ENCODE assay signal across 24 cellular contexts in genomic region chr22:43356881-43357280, GRCh38. TPM values are rescaled to one million over a fixed set of nuclear protein-coding genes. Genes with fewer than 3 reads are reported as not detected.
"Had no signal": no experiment of that assay in that cellular context is flagged by ENCODE, and none has a peak within 500 bp of the region (broad histone marks: within the 10 kb centered on the region; RNA-seq: fewer than 3 reads in every experiment).

No MANE protein-coding gene starts in this region.

- H3K79me2 ChIP-seq: parathyroid adenoma had no signal

- DNase-seq: effector memory CD4-positive, alpha-beta T cell; foreskin fibroblast; kidney; left cardiac atrium; mammary epithelial cell; occipital lobe; psoas muscle; retina; spleen; stimulated activated CD4-positive, alpha-beta T cell treated with anti-CD3 and anti-CD28 coated beads, Interleukin-2, amount 100 ng/mL, for 24 hours; stimulated activated CD4-positive, alpha-beta T cell treated with anti-CD3 and anti-CD28 coated beads, Interleukin-4, amount 100 ng/mL, for 4 hours; stimulated activated naive B cell treated with anti-CD40 and anti-IgM and Interleukin-4, amounts not matched to agents 10 μg/mL and 1 μg/mL and 100 μg/mL, for 72 hours; stimulated activated naive CD8-positive, alpha-beta T cell treated with anti-CD3 and anti-CD28 coated beads, Interleukin-15, amount 100 ng/mL, for 72 hours; transverse colon had no signal

- H2AFZ ChIP-seq: parathyroid adenoma had no signal

- H3K36me3 ChIP-seq: esophagus muscularis mucosa, spleen, thoracic aorta, transverse colon had no signal

- ATAC-seq: left cardiac atrium; psoas muscle; sciatic nerve; stimulated activated naive B cell treated with anti-CD40 and anti-IgM and Interleukin-4, amounts not matched to agents 10 μg/mL and 1 μg/mL and 100 μg/mL, for 72 hours; stimulated activated naive CD8-positive, alpha-beta T cell treated with anti-CD3 and anti-CD28 coated beads, Interleukin-15, amount 100 ng/mL, for 72 hours had no signal

- H3K4me1 Mint-ChIP-seq: central memory CD8-positive, alpha-beta T cell; stimulated activated naive B cell treated with anti-CD40 and anti-IgM and Interleukin-4, amounts not matched to agents 10 μg/mL and 1 μg/mL and 100 μg/mL, for 72 hours; stimulated activated naive CD8-positive, alpha-beta T cell treated with anti-CD3 and anti-CD28 coated beads, Interleukin-15, amount 100 ng/mL, for 72 hours had no signal

- H3K9ac ChIP-seq: parathyroid adenoma had no signal

- H3K4me1 ChIP-seq: esophagus muscularis mucosa, psoas muscle, spleen, transverse colon had no signal

- H3K9me3 ChIP-seq: esophagus muscularis mucosa, psoas muscle, spleen, thoracic aorta, transverse colon had no signal

- H3K9me3 Mint-ChIP-seq: central memory CD8-positive, alpha-beta T cell; stimulated activated naive B cell treated with anti-CD40 and anti-IgM and Interleukin-4, amounts not matched to agents 10 μg/mL and 1 μg/mL and 100 μg/mL, for 72 hours; stimulated activated naive CD8-positive, alpha-beta T cell treated with anti-CD3 and anti-CD28 coated beads, Interleukin-15, amount 100 ng/mL, for 72 hours had no signal

- H3K27me3 ChIP-seq: esophagus muscularis mucosa had no signal

- H3K27ac ChIP-seq: epithelial cell of prostate, esophagus muscularis mucosa, parathyroid adenoma, psoas muscle, spleen, thoracic aorta, transverse colon had no signal

- H3K36me3 Mint-ChIP-seq: stimulated activated naive B cell treated with anti-CD40 and anti-IgM and Interleukin-4, amounts not matched to agents 10 μg/mL and 1 μg/mL and 100 μg/mL, for 72 hours had no signal

- H3K4me3 ChIP-seq: esophagus muscularis mucosa, psoas muscle, spleen, thoracic aorta, transverse colon had no signal

- H3K4me3 Mint-ChIP-seq: central memory CD8-positive, alpha-beta T cell; nephron; stimulated activated naive B cell treated with anti-CD40 and anti-IgM and Interleukin-4, amounts not matched to agents 10 μg/mL and 1 μg/mL and 100 μg/mL, for 72 hours; stimulated activated naive CD8-positive, alpha-beta T cell treated with anti-CD3 and anti-CD28 coated beads, Interleukin-15, amount 100 ng/mL, for 72 hours had no signal

- H3K27ac Mint-ChIP-seq: stimulated activated naive B cell treated with anti-CD40 and anti-IgM and Interleukin-4, amounts not matched to agents 10 μg/mL and 1 μg/mL and 100 μg/mL, for 72 hours had no signal

RNA-seq across cellular contexts. Expression of gene SCUBE1, which starts 13.7 kb away (rescaled TPM):
- total RNA-seq: mammary epithelial cell, myocyte had no signal
- polyA plus RNA-seq: mammary epithelial cell had no signal

RNA-seq across cellular contexts. Expression of gene MPPED1, which starts 54.9 kb away (rescaled TPM):
- total RNA-seq: esophagus muscularis mucosa, kidney, mammary epithelial cell, mucosa of gallbladder, myocyte, psoas muscle, subcutaneous adipose tissue, thoracic aorta, transverse colon had no signal
- polyA plus RNA-seq: mammary epithelial cell had no signal
